8 cellular contexts compared by ENCODE assay signal in the genomic region with DNA sequence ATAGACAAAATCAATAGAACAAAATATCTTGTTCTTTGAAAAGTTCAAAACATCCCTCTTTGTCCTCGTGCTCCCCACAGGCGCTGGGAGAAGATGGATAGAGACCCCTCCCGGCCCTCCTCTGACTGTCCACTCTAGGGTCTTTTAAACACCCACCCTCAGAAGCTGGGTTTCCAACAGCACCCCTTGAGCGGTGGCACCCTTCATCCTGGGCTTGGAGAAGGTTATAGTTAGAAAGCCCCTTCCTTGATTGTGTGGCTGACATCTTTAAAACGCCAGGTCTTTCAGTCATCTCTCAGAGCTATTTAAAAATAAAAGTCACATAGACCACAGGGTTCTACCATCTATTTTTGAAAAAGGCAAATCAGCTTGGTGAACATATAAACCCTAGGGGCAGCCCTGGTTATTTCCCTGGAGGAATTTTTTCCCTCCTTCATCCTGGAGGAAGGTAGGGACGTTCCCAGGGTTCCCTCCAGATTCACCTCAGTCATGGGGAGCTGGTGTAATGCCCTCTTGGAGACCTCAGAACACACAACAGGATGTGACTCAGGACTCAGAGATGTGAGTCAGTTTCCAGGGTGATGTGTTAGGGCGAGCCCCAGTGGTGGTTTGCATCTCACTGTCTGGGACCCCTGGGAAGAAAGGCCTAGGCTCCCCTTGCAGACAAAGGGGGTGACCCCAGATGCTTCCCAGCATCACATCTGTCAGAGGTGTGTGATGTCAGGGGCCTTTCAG.
A peak's percentile ranks its signal among the peaks of the same experiment; 100 is the strongest.
DNase-seq lines count a peak whose midpoint lies in the region; TF ChIP-seq lines count a peak whose summit lies in the region.

No MANE protein-coding gene starts in this region.

- H3F3A ChIP-seq in PC-9 (ENCODE audit: insufficient read depth, low read depth), result peaks cover 62% of the 10 kb centered on the region

- intact Hi-C loops in PC-9 (cut with micrococcal nuclease; ENCODE audit: unreplicated experiment), result loop anchor here (2.0 to 5.0 kb wide), 2 partner anchors 57 to 75 kb away; no protein-coding TSS in a partner anchor

- H3K27me3 ChIP-seq in PC-9 (ENCODE audit: insufficient read depth, low read depth), result no peaks in the 10 kb centered on the region

- CTCF ChIA-PET in PC-9 (lab: Charles Lee), result no interaction called here

- H3K4me3 ChIP-seq in PC-9, result no peak overlapping the region

- H3K36me3 ChIP-seq in PC-9 (ENCODE audit: low read depth), result peaks cover 60% of the 10 kb centered on the region

- peak overlapping the region; percentile 100 for H3K27ac ChIP-seq in PC-9

- peaks cover 76% of the 10 kb centered on the region for H3K4me1 ChIP-seq in PC-9 (replicated peaks; ENCODE audit: insufficient read depth)

- peaks cover 74% of the 10 kb centered on the region for H3K79me2 ChIP-seq in PC-9 (ENCODE audit: low read depth)

- DNase-seq in activated gamma-delta T cell treated with Interleukin-2 at 50 U/mL for 16 hours, result peak; percentile 53
- DNase-seq in activated gamma-delta T cell (lab: John Stamatoyannopoulos, UW), result no peak
- peak; percentile 59 to 85 for DNase-seq in PC-9
- peak; percentile 68 for DNase-seq in activated naive CD4-positive, alpha-beta T cell treated with Interleukin-2 at 50 U/mL for 16 hours
- peak; percentile 98 for DNase-seq in kidney tubule cell (ENCODE audit: low spot score)
- DNase-seq in stimulated activated CD8-positive, alpha-beta memory T cell treated with anti-CD3 and anti-CD28 coated beads, Interleukin-4, amount 100 ng/mL, for 24 hours (ENCODE audit: low read depth), result peak; percentile 48
- no peak for DNase-seq in KG1 (lab: John Stamatoyannopoulos, UW)
- no peak for DNase-seq in mesenteric fat pad (ENCODE audit: low spot score)

- no peak overlapping the region for H2AFZ ChIP-seq in PC-9

- H3K9me2 ChIP-seq in PC-9 (ENCODE audit: insufficient read depth), result no peaks in the 10 kb centered on the region

- BruUV-seq in PC-9 (replicated peaks; lab: Mats Ljungman, UMichigan), result no TSS peak

- H3K9me3 ChIP-seq in PC-9 (ENCODE audit: insufficient read depth, low read depth), result peaks cover 7% of the 10 kb centered on the region

- TF ChIP-seq CTCF in PC-9 (conservative IDR thresholded peaks at IDR 0.05), result no peak

- no peaks in the 10 kb centered on the region for H4K20me1 ChIP-seq in PC-9 (ENCODE audit: insufficient read depth)

- POLR2A ChIA-PET in PC-9 (lab: Charles Lee; ENCODE audit: unreplicated experiment), result interaction anchor here (0.6 kb wide), 1 partner anchor 62 kb away, joined by 3 read pairs; no protein-coding TSS in a partner anchor

- H3K4me2 ChIP-seq in PC-9, result peak overlapping the region; percentile 62

Comparison
In these comparisons a context has a peak if more than half of its experiments do, and no peak if none do; other contexts are left out.
1. DNase-seq: peak in activated gamma-delta T cell treated with Interleukin-2 at 50 U/mL for 16 hours (single experiment), PC-9 (2 of 2), activated naive CD4-positive, alpha-beta T cell treated with Interleukin-2 at 50 U/mL for 16 hours (single experiment), kidney tubule cell (single experiment) and stimulated activated CD8-positive, alpha-beta memory T cell treated with anti-CD3 and anti-CD28 coated beads, Interleukin-4, amount 100 ng/mL, for 24 hours (single experiment); none in activated gamma-delta T cell (single experiment), KG1 (single experiment) and mesenteric fat pad (single experiment).